ENCODE assay signal across 17 cellular contexts in the genomic region with DNA sequence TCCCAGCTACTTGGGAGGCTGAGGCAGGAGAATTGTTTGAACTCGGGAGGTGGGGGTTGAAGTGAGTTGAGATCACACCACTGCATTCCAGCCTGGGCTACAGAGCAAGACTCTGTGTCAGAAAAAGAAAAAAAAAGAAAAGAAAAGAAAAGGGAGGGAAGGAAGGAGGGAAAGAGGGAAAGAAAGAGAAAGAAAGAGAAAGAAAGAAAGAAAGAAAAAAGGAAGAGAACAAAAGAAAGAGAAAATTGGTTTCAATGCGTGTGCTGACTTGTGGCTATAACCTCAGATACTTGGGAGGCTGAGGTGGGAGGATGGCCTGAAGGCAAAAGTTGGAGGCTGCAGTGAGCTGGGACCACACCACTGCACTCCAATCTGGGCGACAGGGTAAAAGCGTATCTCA.
A peak's percentile ranks its signal among the peaks of the same experiment; 100 is the strongest.
DNase-seq lines count a peak whose midpoint lies in the region; ATAC-seq, FAIRE-seq and TF ChIP-seq lines count a peak whose summit lies in the region.
"Had no signal": no experiment of that assay in that cellular context is flagged by ENCODE, and none has a peak within 500 bp of the region (broad histone marks: within the 10 kb centered on the region; RNA-seq: fewer than 3 reads in every experiment).

No MANE protein-coding gene starts in this region.

- H3K9ac ChIP-seq in HepG2 (ENCODE audit: insufficient read depth, low read depth, low read length) (peak overlapping the region; percentile 33; the same call in 1 of the 2 replicates), parathyroid adenoma (no peak overlapping the region)
- H3K9ac ChIP-seq: BLaER1 had no signal

- ATAC-seq in HepG2 (no peak), right lobe of liver (no peak)

- no peak for FAIRE-seq in HepG2 (lab: Jason Lieb, UNC)
- FAIRE-seq: GM12892 had no signal

- intact Hi-C loops in HepG2 (cut with micrococcal nuclease; ENCODE audit: unreplicated experiment): loop anchor here (5.0 kb wide), 1 partner anchor 130 kb away; a partner anchor contains a TSS
- intact Hi-C loops in right lobe of liver (cut with DNase I): no loop called here
- intact Hi-C loops in vagina (cut with DNase I): no loop called here
- intact Hi-C loops in adrenal gland (cut with DNase I): no loop called here

- no TSS peak for BruUV-seq in HepG2 (replicated peaks; lab: Mats Ljungman, UMichigan)

- in situ Hi-C loops in HepG2 (cut with HindIII; ENCODE audit: extremely low pct_ligation_motif_present, low pct_unique_long_range_greater_than_20kb): no loop called here

- no peaks in the 10 kb centered on the region; a peak in 1 of 5 replicates for H3K27me3 ChIP-seq in HepG2 (ENCODE audit: control insufficient read depth in 1 of 2, insufficient read depth in 2 of 2, low read length in 2 of 2)
- H3K27me3 ChIP-seq in right lobe of liver: no peaks in the 10 kb centered on the region
- H3K27me3 ChIP-seq in hepatocyte: no peaks in the 10 kb centered on the region
- no peaks in the 10 kb centered on the region for H3K27me3 ChIP-seq in parathyroid adenoma (ENCODE audit: control insufficient read depth, insufficient read depth, low read length)
- no peaks in the 10 kb centered on the region for H3K27me3 ChIP-seq in vagina
- no peaks in the 10 kb centered on the region for H3K27me3 ChIP-seq in adrenal gland
- no peaks in the 10 kb centered on the region for H3K27me3 ChIP-seq in osteoblast (ENCODE audit: insufficient read depth, low read length)
- H3K27me3 ChIP-seq: BLaER1 had no signal

- DNase-seq in HepG2 (ENCODE audit: low spot score) (no peak), right lobe of liver (no peak), hepatocyte (ENCODE audit: low spot score) (no peak), vagina (ENCODE audit: extremely low spot score in 2 of 2) (no peak), adrenal gland (no peak), NCI-H2196 treated with DMSO at 0.1 percent for 48 hours (lab: John Stamatoyannopoulos, UW; ENCODE audit: unreplicated experiment) (no peak), osteoblast (ENCODE audit: insufficient read length, low spot score, missing footprints) (no peak)
- DNase-seq: 8988T; CD8-positive, alpha-beta memory T cell; GOT3; NCI-H1048; NCI-H1436 treated with DMSO at 0.1 percent for 48 hours; NCI-H2029 treated with DMSO at 0.1 percent for 48 hours; NCI-H510A had no signal

- H2AFZ ChIP-seq in HepG2 (ENCODE audit: low read length) (peak overlapping the region; percentile 30), hepatocyte (peak overlapping the region; percentile 1), parathyroid adenoma (peak overlapping the region; percentile 58), osteoblast (ENCODE audit: low read length) (no peak overlapping the region)

- 76% methylated on average over 4 of the region's 4 CpGs for WGBS in HepG2 (ENCODE audit: low lambda C conversion rate)
- WGBS in right lobe of liver (ENCODE audit: insufficient coverage, low coverage, low lambda C conversion rate, missing lambda C conversion rate): 96% methylated on average over 4 of the region's 4 CpGs
- 67% methylated on average over 4 of the region's 4 CpGs for WGBS in hepatocyte (ENCODE audit: low lambda C conversion rate, missing lambda C conversion rate)
- 92 to 97% (median 93%) methylated on average over 4 of the region's 4 CpGs for WGBS in adrenal gland, 4 donors

- TF ChIP-seq RAD21 in HepG2 (CRISPR knock-in tag; IDR thresholded peaks at IDR 0.05): no peak

- no peaks in the 10 kb centered on the region for H3K9me2 ChIP-seq in hepatocyte (replicated peaks; ENCODE audit: insufficient read depth)

- TF ChIP-seq POLR2A in HepG2 (IDR thresholded peaks at IDR 0.05; ENCODE audit: insufficient read depth in 1 of 2, low read depth in 2 of 2, low read length in 2 of 2): no peak
- TF ChIP-seq POLR2A in right lobe of liver (IDR thresholded peaks at IDR 0.05): no peak
- no peak for TF ChIP-seq POLR2A in vagina (IDR thresholded peaks at IDR 0.05)
- TF ChIP-seq POLR2A in adrenal gland (IDR thresholded peaks at IDR 0.05): no peak

- POLR2A ChIA-PET in HepG2 (lab: Yijun Ruan, JAX): interaction anchor here (0.6 to 2.8 kb wide), 8 partner anchors 8 to 620 kb away, joined by 3 to 25 read pairs (median 4); a partner anchor contains a TSS

- H3K4me1 ChIP-seq in HepG2 (ENCODE audit: insufficient read depth, low read length): peaks cover 38% of the 10 kb centered on the region
- peaks cover 0 to 15% (median 0%) of the 10 kb centered on the region in 4 donors for H3K4me1 ChIP-seq in right lobe of liver
- H3K4me1 ChIP-seq in hepatocyte (ENCODE audit: insufficient read depth): peaks cover 4% of the 10 kb centered on the region
- H3K4me1 ChIP-seq in parathyroid adenoma: peaks cover 4% of the 10 kb centered on the region
- H3K4me1 ChIP-seq in vagina: no peaks in the 10 kb centered on the region
- no peaks in the 10 kb centered on the region for H3K4me1 ChIP-seq in adrenal gland (replicated peaks in 1 of 2)
- H3K4me1 ChIP-seq in osteoblast (ENCODE audit: insufficient read depth, low read length): peaks cover 9% of the 10 kb centered on the region
- H3K4me1 ChIP-seq: BLaER1 had no signal

- H3K27ac ChIP-seq in HepG2 (ENCODE audit: extremely low read length, insufficient read depth, low read length): no peak overlapping the region
- no peak overlapping the region for H3K27ac ChIP-seq in right lobe of liver
- H3K27ac ChIP-seq in hepatocyte: peak overlapping the region; percentile 56
- no peak overlapping the region for H3K27ac ChIP-seq in parathyroid adenoma
- H3K27ac ChIP-seq in vagina: peak overlapping the region; percentile 61
- H3K27ac ChIP-seq in adrenal gland: no peak overlapping the region
- no peak overlapping the region for H3K27ac ChIP-seq in osteoblast (ENCODE audit: low read depth, low read length)
- H3K27ac ChIP-seq: BLaER1 had no signal

- TF ChIP-seq CTCF in HepG2 (CRISPR knock-in tag; IDR thresholded peaks at IDR 0.05) (no peak), right lobe of liver (IDR thresholded peaks at IDR 0.05) (no peak), hepatocyte (IDR thresholded peaks at IDR 0.05; ENCODE audit: poor library complexity) (no peak), parathyroid adenoma (IDR thresholded peaks at IDR 0.05) (no peak), vagina (IDR thresholded peaks at IDR 0.05) (no peak), adrenal gland (IDR thresholded peaks at IDR 0.05) (no peak), osteoblast (IDR thresholded peaks at IDR 0.05; ENCODE audit: extremely low read depth, low read depth, low read length) (no peak)

- CTCF ChIA-PET in HepG2 (lab: Yijun Ruan, JAX; ENCODE audit: low intra/inter-chr PET ratio, low total read pairs): no interaction called here

- H3K4me2 ChIP-seq in HepG2 (ENCODE audit: low read depth, low read length) (peak overlapping the region; percentile 75), hepatocyte (peak overlapping the region; percentile 43), parathyroid adenoma (ENCODE audit: low read length) (no peak overlapping the region), osteoblast (ENCODE audit: insufficient read depth, low read length) (no peak overlapping the region)
- H3K4me2 ChIP-seq: BLaER1 had no signal

- peak overlapping the region in 1 of 3 experiments; percentile 47; a peak in 1 of 6 replicates for H3K4me3 ChIP-seq in HepG2 (replicated peaks in 1 of 3; ENCODE audit: insufficient read depth in 1 of 3, low read depth in 2 of 3, low read length in 3 of 3)
- no peak overlapping the region for H3K4me3 ChIP-seq in right lobe of liver
- no peak overlapping the region for H3K4me3 ChIP-seq in hepatocyte
- H3K4me3 ChIP-seq in parathyroid adenoma (ENCODE audit: low read depth, low read length): no peak overlapping the region
- H3K4me3 ChIP-seq in vagina: no peak overlapping the region
- H3K4me3 ChIP-seq in adrenal gland: no peak overlapping the region
- H3K4me3 ChIP-seq in osteoblast (ENCODE audit: insufficient read depth, low read length): no peak overlapping the region
- H3K4me3 ChIP-seq: BLaER1 had no signal

- no peaks in the 10 kb centered on the region for H3K79me2 ChIP-seq in HepG2 (ENCODE audit: insufficient read depth, low read length)
- no peaks in the 10 kb centered on the region for H3K79me2 ChIP-seq in hepatocyte
- no peaks in the 10 kb centered on the region for H3K79me2 ChIP-seq in parathyroid adenoma
- H3K79me2 ChIP-seq in osteoblast (ENCODE audit: insufficient read depth, low read length): no peaks in the 10 kb centered on the region

- TF ChIP-seq EP300 in HepG2 (IDR thresholded peaks at IDR 0.05; ENCODE audit: low read depth in 2 of 2, low read length in 2 of 2): no peak
- no peak for TF ChIP-seq EP300 in HepG2 (CRISPR knock-in tag; IDR thresholded peaks at IDR 0.05; ENCODE audit: borderline replicate concordance)

- no peaks in the 10 kb centered on the region for H4K20me1 ChIP-seq in HepG2 (ENCODE audit: insufficient read depth, low read length)
- no peaks in the 10 kb centered on the region for H4K20me1 ChIP-seq in hepatocyte (ENCODE audit: insufficient read depth, poor library complexity, severe bottlenecking)
- H4K20me1 ChIP-seq in osteoblast (ENCODE audit: insufficient read depth, low read length): no peaks in the 10 kb centered on the region
- H4K20me1 ChIP-seq: BLaER1 had no signal

- H3K36me3 ChIP-seq in HepG2 (replicated peaks in 1 of 2; ENCODE audit: control insufficient read depth in 1 of 2, insufficient read depth in 2 of 2, low read length in 2 of 2) (no peaks in the 10 kb centered on the region), right lobe of liver (no peaks in the 10 kb centered on the region), hepatocyte (replicated peaks; ENCODE audit: insufficient read depth, low read depth) (no peaks in the 10 kb centered on the region), parathyroid adenoma (ENCODE audit: control insufficient read depth, insufficient read depth, low read length) (no peaks in the 10 kb centered on the region), vagina (no peaks in the 10 kb centered on the region), adrenal gland (replicated peaks in 1 of 2) (no peaks in the 10 kb centered on the region), osteoblast (ENCODE audit: insufficient read depth, low read length) (no peaks in the 10 kb centered on the region)
- H3K36me3 ChIP-seq: BLaER1 had no signal

- H3K9me3 ChIP-seq in HepG2 (ENCODE audit: low read length): no peaks in the 10 kb centered on the region
- H3K9me3 ChIP-seq in right lobe of liver: no peaks in the 10 kb centered on the region
- H3K9me3 ChIP-seq in hepatocyte (ENCODE audit: low read depth): no peaks in the 10 kb centered on the region
- H3K9me3 ChIP-seq in parathyroid adenoma (ENCODE audit: control insufficient read depth, low read length): no peaks in the 10 kb centered on the region
- H3K9me3 ChIP-seq in vagina: no peaks in the 10 kb centered on the region
- no peaks in the 10 kb centered on the region for H3K9me3 ChIP-seq in adrenal gland (replicated peaks in 1 of 3)
- no peaks in the 10 kb centered on the region for H3K9me3 ChIP-seq in osteoblast (ENCODE audit: low read depth, low read length)
- H3K9me3 ChIP-seq: BLaER1 had no signal

Comparison
In these comparisons a context has a peak if more than half of its experiments do, and no peak if none do; other contexts are left out.
1. H3K27ac ChIP-seq: peak in hepatocyte (single experiment) and vagina (single experiment); none in HepG2 (single experiment), right lobe of liver (0 of 3), parathyroid adenoma (single experiment), adrenal gland (0 of 5) and osteoblast (single experiment).
2. H3K4me2 ChIP-seq: peak in HepG2 (single experiment) and hepatocyte (single experiment); none in parathyroid adenoma (single experiment) and osteoblast (single experiment).